Comparison of ENCODE assay signal across 8 cellular contexts in the genomic region with DNA sequence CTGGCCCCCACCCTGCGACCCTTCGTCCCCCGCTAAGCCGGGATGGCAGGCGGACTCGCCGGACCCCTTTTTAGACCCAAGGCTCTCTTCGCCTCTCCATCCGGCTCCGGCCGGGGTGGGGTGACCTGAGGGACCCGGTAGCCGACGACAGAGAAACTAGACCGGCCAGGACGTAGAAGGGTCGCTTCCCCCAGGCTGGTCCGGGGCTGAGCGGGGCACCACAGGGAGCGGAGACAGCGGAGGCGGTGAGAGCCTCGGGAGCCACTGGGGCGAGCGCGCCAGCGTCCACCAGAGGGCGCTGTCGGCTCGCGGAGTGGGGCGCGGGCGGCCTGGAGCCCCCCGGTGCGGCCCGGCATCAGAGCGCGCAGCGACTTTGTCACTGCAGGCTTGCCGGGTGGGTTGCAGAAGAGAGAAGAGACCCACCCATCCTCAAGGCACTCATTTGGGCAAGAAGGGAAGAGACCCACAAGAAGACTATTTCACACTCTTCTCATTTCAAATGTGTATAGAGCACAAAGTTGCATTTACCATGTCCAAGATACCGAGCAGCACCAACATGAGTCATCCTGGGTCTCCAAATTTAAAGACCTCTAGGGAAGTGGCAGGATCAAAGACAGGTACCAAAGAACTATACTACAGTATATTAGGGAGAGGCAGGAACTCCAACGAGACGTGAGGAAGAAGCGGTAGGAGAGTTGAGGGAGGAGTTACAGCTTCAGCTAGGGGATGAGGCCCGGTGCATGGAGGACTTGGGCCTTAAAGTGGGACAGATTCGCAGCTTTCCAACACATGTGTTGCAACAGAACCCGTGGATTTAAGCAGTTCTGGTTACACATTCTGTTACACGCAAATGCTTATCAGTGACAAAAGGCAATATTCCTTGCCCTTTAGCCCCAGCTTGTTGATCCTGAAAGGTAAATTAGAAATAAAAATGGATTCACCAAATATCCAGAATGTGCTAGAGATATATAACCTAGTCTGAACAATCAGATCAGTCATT. TPM values are rescaled to one million over a fixed set of nuclear protein-coding genes. Genes with fewer than 3 reads are reported as not detected.
DNase-seq lines count a peak whose midpoint lies in the region; ATAC-seq and TF ChIP-seq lines count a peak whose summit lies in the region.

No MANE protein-coding gene starts in this region.

- H3K4me1 ChIP-seq in BLaER1 treated with 17β-estradiol and CSF1 and Interleukin-3, amounts not matched to agents 10 nM and 100 nM = peaks cover 17 to 36% (median 33%) of the 10 kb centered on the region in 10 experiments
- H3K4me1 ChIP-seq in tibial nerve = peaks cover 0 to 22% (median 12%) of the 10 kb centered on the region in 4 donors

- no peak for TF ChIP-seq POLR2A in tibial nerve (IDR thresholded peaks at IDR 0.05)

- H3K27ac Mint-ChIP-seq in glutamatergic neuron (ENCODE audit: unreplicated experiment) = no peak overlapping the region

- H4K20me1 ChIP-seq in BLaER1 treated with 17β-estradiol and CSF1 and Interleukin-3, amounts not matched to agents 10 nM and 100 nM = peaks cover 0 to 5% (median 0%) of the 10 kb centered on the region in 11 experiments; a peak in 5 of 22 replicates

- no peak for TF ChIP-seq EP300 in tibial nerve (IDR thresholded peaks at IDR 0.05)

- peaks cover 5% of the 10 kb centered on the region for H3K36me3 Mint-ChIP-seq in glutamatergic neuron (ENCODE audit: unreplicated experiment)

- H3K27me3 ChIP-seq in BLaER1 treated with 17β-estradiol and CSF1 and Interleukin-3, amounts not matched to agents 10 nM and 100 nM = peaks cover 0 to 25% (median 0%) of the 10 kb centered on the region in 11 experiments; a peak in 7 of 22 replicates
- peaks cover 0 to 8% of the 10 kb centered on the region in 2 donors for H3K27me3 ChIP-seq in tibial nerve

- H3K27ac ChIP-seq in BLaER1 treated with 17β-estradiol and CSF1 and Interleukin-3, amounts not matched to agents 10 nM and 100 nM = peak overlapping the region in 10 of 11 experiments; percentile 19 to 66 (median 54); a peak in 14 of 22 replicates
- peak overlapping the region in 2 of 4 donors; percentile 36 to 37 for H3K27ac ChIP-seq in tibial nerve

- no peak overlapping the region for H3K4me3 Mint-ChIP-seq in glutamatergic neuron (ENCODE audit: unreplicated experiment)

- peaks cover 5% of the 10 kb centered on the region for H3K27me3 Mint-ChIP-seq in glutamatergic neuron (ENCODE audit: unreplicated experiment)

- DNase-seq in HPDE6-E6E7 (ENCODE audit: extremely low spot score) (peak; percentile 77), RPMI8226 (peak; percentile 82), glutamatergic neuron (peak; percentile 86), omental fat pad (ENCODE audit: low spot score) (no peak), tibial nerve (ENCODE audit: low spot score in 2 of 2) (peak; percentile 37 to 40)
- peak; percentile 75 for DNase-seq in activated naive CD4-positive, alpha-beta T cell treated with Interleukin-2 at 50 U/mL for 16 hours

- H3K9me3 ChIP-seq in BLaER1 treated with 17β-estradiol and CSF1 and Interleukin-3, amounts not matched to agents 10 nM and 100 nM (replicated peaks in 1 of 11) = no peaks in the 10 kb centered on the region
- no peaks in the 10 kb centered on the region for H3K9me3 ChIP-seq in tibial nerve

- H3K9me3 Mint-ChIP-seq in glutamatergic neuron (ENCODE audit: unreplicated experiment) = peaks cover 2% of the 10 kb centered on the region

- H3K4me2 ChIP-seq in BLaER1 treated with 17β-estradiol and CSF1 and Interleukin-3, amounts not matched to agents 10 nM and 100 nM = peak overlapping the region; percentile 87 to 96 (median 93)

- 17 to 33% methylated on average over 16 to 38 of the region's 49 CpGs for WGBS in tibial nerve, 2 donors

- no peaks in the 10 kb centered on the region for H3K36me3 ChIP-seq in BLaER1 treated with 17β-estradiol and CSF1 and Interleukin-3, amounts not matched to agents 10 nM and 100 nM
- H3K36me3 ChIP-seq in tibial nerve = no peaks in the 10 kb centered on the region

- peak overlapping the region; percentile 62 to 80 (median 76) for H3K9ac ChIP-seq in BLaER1 treated with 17β-estradiol and CSF1 and Interleukin-3, amounts not matched to agents 10 nM and 100 nM

- peak overlapping the region; percentile 52 to 71 (median 60) for H3K4me3 ChIP-seq in BLaER1 treated with 17β-estradiol and CSF1 and Interleukin-3, amounts not matched to agents 10 nM and 100 nM
- H3K4me3 ChIP-seq in tibial nerve = peak overlapping the region; percentile 30 to 67 (median 50)

- TF ChIP-seq CTCF in glutamatergic neuron (IDR thresholded peaks at IDR 0.05; ENCODE audit: partially characterized antibody, unreplicated experiment) (peak; percentile 99), omental fat pad (IDR thresholded peaks at IDR 0.05) (peak in 2 of 3 donors; percentile 85 to 99), tibial nerve (IDR thresholded peaks at IDR 0.05) (peak; percentile 95 to 100 (median 99))

- peak; percentile 87 for ATAC-seq in GM19328 (IDR thresholded peaks at IDR 0.05; ENCODE audit: unreplicated experiment)
- peak; percentile 93 for ATAC-seq in omental fat pad (ENCODE audit: low FRiP score)

- peaks cover 14% of the 10 kb centered on the region for H3K4me1 Mint-ChIP-seq in glutamatergic neuron (ENCODE audit: low read depth, unreplicated experiment)

RNA-seq across cellular contexts. Expression of a gene that starts 7.6 kb away (rescaled TPM):
- total RNA-seq in glutamatergic neuron (ENCODE audit: unreplicated experiment) (74.8 TPM), omental fat pad (10 to 100 TPM in 2 of 4 donors, 1 to 10 TPM in 2; 8.8 to 24.3 (median 14.0) TPM), tibial nerve (10 to 100 TPM; 14.4 to 22.4 (median 17.9) TPM)

RNA-seq across cellular contexts. Expression of a gene that starts 32.8 kb away (rescaled TPM):
- total RNA-seq in glutamatergic neuron (ENCODE audit: unreplicated experiment) = 16.1 TPM
- 10 to 100 TPM; 10.3 to 36.4 (median 14.1) TPM for total RNA-seq in omental fat pad
- 10 to 100 TPM; 14.7 to 36.7 (median 20.8) TPM for total RNA-seq in tibial nerve
